Comparison of ENCODE assay signal across 1 cellular context in the genomic region with DNA sequence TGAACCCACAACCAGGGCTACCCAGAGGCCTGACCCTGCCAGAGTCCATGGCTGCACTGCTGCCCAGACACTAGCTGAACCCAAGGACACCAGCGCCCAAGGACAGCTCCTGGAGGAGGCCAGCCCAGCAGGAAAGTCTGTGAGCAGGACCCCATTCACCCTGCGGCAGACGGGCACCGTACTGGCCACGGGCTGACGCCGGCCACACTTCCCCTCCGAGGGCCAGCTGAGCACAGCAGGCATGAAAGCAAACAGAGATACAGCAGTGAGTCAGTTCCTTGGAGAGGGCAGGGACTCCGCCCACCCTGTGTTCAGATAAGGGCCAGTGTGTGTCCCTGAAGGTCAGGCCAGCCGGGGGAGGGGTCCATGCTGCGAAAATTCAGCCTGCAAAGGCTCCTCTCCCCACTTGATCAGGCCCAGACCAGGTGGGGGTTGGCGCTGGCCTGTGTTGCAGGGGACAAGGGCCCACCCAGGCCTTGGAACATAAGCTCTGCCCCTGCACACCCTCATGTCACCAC.
TF ChIP-seq lines count a peak whose summit lies in the region.

No MANE protein-coding gene starts in this region.

TF ChIP-seq in K562, 482 proteins besides CTCF, POLR2A, EP300 and RAD21 (continued from another document and continues in another):
- TF ChIP-seq, protein P1, sequence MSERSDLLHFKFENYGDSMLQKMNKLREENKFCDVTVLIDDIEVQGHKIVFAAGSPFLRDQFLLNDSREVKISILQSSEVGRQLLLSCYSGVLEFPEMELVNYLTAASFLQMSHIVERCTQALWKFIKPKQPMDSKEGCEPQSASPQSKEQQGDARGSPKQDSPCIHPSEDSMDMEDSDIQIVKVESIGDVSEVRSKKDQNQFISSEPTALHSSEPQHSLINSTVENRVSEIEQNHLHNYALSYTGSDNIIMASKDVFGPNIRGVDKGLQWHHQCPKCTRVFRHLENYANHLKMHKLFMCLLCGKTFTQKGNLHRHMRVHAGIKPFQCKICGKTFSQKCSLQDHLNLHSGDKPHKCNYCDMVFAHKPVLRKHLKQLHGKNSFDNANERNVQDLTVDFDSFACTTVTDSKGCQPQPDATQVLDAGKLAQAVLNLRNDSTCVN (CRISPR knock-in tag; IDR thresholded peaks at IDR 0.05): peak; percentile 84; the same call in 1 of the 2 replicates
- no peak for TF ChIP-seq CBX2 (IDR thresholded peaks at IDR 0.05; ENCODE audit: insufficient read depth, low read length, poor library complexity, severe bottlenecking)
- TF ChIP-seq, protein P2, sequence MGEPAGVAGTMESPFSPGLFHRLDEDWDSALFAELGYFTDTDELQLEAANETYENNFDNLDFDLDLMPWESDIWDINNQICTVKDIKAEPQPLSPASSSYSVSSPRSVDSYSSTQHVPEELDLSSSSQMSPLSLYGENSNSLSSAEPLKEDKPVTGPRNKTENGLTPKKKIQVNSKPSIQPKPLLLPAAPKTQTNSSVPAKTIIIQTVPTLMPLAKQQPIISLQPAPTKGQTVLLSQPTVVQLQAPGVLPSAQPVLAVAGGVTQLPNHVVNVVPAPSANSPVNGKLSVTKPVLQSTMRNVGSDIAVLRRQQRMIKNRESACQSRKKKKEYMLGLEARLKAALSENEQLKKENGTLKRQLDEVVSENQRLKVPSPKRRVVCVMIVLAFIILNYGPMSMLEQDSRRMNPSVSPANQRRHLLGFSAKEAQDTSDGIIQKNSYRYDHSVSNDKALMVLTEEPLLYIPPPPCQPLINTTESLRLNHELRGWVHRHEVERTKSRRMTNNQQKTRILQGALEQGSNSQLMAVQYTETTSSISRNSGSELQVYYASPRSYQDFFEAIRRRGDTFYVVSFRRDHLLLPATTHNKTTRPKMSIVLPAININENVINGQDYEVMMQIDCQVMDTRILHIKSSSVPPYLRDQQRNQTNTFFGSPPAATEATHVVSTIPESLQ (CRISPR knock-in tag; IDR thresholded peaks at IDR 0.05): 0 out of 2 replicates have a peak, but pooled peaks have one; percentile 53
- no peak for TF ChIP-seq HMG20A (CRISPR knock-in tag; conservative IDR thresholded peaks at IDR 0.05)
- TF ChIP-seq ZNF41 (CRISPR knock-in tag; conservative IDR thresholded peaks at IDR 0.05): 0 out of 2 replicates have a peak, but pooled peaks have one; percentile 40
- TF ChIP-seq RBM17 (IDR thresholded peaks at IDR 0.05; ENCODE audit: borderline replicate concordance, low read depth, low read length): no peak
- TF ChIP-seq XRCC5 (IDR thresholded peaks at IDR 0.05; ENCODE audit: low read depth, low read length): 0 out of 2 replicates have a peak, but pooled peaks have one; percentile 34
- TF ChIP-seq, protein P3, sequence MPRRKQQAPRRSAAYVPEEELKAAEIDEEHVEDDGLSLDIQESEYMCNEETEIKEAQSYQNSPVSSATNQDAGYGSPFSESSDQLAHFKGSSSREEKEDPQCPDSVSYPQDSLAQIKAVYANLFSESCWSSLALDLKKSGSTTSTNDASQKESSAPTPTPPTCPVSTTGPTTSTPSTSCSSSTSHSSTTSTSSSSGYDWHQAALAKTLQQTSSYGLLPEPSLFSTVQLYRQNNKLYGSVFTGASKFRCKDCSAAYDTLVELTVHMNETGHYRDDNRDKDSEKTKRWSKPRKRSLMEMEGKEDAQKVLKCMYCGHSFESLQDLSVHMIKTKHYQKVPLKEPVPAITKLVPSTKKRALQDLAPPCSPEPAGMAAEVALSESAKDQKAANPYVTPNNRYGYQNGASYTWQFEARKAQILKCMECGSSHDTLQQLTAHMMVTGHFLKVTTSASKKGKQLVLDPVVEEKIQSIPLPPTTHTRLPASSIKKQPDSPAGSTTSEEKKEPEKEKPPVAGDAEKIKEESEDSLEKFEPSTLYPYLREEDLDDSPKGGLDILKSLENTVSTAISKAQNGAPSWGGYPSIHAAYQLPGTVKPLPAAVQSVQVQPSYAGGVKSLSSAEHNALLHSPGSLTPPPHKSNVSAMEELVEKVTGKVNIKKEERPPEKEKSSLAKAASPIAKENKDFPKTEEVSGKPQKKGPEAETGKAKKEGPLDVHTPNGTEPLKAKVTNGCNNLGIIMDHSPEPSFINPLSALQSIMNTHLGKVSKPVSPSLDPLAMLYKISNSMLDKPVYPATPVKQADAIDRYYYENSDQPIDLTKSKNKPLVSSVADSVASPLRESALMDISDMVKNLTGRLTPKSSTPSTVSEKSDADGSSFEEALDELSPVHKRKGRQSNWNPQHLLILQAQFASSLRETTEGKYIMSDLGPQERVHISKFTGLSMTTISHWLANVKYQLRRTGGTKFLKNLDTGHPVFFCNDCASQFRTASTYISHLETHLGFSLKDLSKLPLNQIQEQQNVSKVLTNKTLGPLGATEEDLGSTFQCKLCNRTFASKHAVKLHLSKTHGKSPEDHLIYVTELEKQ (CRISPR knock-in tag; IDR thresholded peaks at IDR 0.05): peak; percentile 28; the same call in 1 of the 2 replicates
- no peak for TF ChIP-seq KAT8 (IDR thresholded peaks at IDR 0.05; ENCODE audit: low read depth)
- TF ChIP-seq HNRNPL (IDR thresholded peaks at IDR 0.05; ENCODE audit: low read depth, low read length): peak; percentile 61; the same call in 1 of the 2 replicates
- peak; percentile 71; the same call in 1 of the 2 replicates for TF ChIP-seq ZNF311 (CRISPR knock-in tag; IDR thresholded peaks at IDR 0.05)
- no peak for TF ChIP-seq PRMT5 (CRISPR knock-in tag; IDR thresholded peaks at IDR 0.05)
- TF ChIP-seq, protein P4, sequence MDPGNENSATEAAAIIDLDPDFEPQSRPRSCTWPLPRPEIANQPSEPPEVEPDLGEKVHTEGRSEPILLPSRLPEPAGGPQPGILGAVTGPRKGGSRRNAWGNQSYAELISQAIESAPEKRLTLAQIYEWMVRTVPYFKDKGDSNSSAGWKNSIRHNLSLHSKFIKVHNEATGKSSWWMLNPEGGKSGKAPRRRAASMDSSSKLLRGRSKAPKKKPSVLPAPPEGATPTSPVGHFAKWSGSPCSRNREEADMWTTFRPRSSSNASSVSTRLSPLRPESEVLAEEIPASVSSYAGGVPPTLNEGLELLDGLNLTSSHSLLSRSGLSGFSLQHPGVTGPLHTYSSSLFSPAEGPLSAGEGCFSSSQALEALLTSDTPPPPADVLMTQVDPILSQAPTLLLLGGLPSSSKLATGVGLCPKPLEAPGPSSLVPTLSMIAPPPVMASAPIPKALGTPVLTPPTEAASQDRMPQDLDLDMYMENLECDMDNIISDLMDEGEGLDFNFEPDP (CRISPR knock-in tag; IDR thresholded peaks at IDR 0.05): peak; percentile 81; the same call in 1 of the 2 replicates
- no peak for TF ChIP-seq ZNF212 (CRISPR knock-in tag; IDR thresholded peaks at IDR 0.05)
- TF ChIP-seq, protein P5, sequence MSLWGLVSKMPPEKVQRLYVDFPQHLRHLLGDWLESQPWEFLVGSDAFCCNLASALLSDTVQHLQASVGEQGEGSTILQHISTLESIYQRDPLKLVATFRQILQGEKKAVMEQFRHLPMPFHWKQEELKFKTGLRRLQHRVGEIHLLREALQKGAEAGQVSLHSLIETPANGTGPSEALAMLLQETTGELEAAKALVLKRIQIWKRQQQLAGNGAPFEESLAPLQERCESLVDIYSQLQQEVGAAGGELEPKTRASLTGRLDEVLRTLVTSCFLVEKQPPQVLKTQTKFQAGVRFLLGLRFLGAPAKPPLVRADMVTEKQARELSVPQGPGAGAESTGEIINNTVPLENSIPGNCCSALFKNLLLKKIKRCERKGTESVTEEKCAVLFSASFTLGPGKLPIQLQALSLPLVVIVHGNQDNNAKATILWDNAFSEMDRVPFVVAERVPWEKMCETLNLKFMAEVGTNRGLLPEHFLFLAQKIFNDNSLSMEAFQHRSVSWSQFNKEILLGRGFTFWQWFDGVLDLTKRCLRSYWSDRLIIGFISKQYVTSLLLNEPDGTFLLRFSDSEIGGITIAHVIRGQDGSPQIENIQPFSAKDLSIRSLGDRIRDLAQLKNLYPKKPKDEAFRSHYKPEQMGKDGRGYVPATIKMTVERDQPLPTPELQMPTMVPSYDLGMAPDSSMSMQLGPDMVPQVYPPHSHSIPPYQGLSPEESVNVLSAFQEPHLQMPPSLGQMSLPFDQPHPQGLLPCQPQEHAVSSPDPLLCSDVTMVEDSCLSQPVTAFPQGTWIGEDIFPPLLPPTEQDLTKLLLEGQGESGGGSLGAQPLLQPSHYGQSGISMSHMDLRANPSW (CRISPR knock-in tag; IDR thresholded peaks at IDR 0.05): no peak
- no peak for TF ChIP-seq EZH2 (IDR thresholded peaks at IDR 0.05; ENCODE audit: borderline replicate concordance, low read depth, low read length)
- no peak for TF ChIP-seq NR2C2 (CRISPR knock-in tag; IDR thresholded peaks at IDR 0.05)
- TF ChIP-seq NR2C2 (tag; IDR thresholded peaks at IDR 0.05): peak; percentile 56
- TF ChIP-seq NFE2 (IDR thresholded peaks at IDR 0.05; ENCODE audit: low read depth): peak; percentile 77
- no peak for TF ChIP-seq HNRNPUL1 (IDR thresholded peaks at IDR 0.05; ENCODE audit: low read length)
- peak; percentile 40 for TF ChIP-seq POLR2B (IDR thresholded peaks at IDR 0.05; ENCODE audit: low read depth, partially characterized antibody)
- TF ChIP-seq BACH1 (tag; IDR thresholded peaks at IDR 0.05): no peak
- TF ChIP-seq RCOR1 (IDR thresholded peaks at IDR 0.05; ENCODE audit: borderline replicate concordance in 1 of 2, low read depth in 2 of 2, low read length in 2 of 2): peak in 1 of 2 experiments; percentile 59; a peak in 2 of 4 replicates
- TF ChIP-seq, protein P6, sequence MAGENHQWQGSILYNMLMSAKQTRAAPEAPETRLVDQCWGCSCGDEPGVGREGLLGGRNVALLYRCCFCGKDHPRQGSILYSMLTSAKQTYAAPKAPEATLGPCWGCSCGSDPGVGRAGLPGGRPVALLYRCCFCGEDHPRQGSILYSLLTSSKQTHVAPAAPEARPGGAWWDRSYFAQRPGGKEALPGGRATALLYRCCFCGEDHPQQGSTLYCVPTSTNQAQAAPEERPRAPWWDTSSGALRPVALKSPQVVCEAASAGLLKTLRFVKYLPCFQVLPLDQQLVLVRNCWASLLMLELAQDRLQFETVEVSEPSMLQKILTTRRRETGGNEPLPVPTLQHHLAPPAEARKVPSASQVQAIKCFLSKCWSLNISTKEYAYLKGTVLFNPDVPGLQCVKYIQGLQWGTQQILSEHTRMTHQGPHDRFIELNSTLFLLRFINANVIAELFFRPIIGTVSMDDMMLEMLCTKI (IDR thresholded peaks at IDR 0.05; ENCODE audit: partially characterized antibody): no peak
- peak; percentile 93 for TF ChIP-seq SMARCE1 (IDR thresholded peaks at IDR 0.05)
- TF ChIP-seq MYC (IDR thresholded peaks at IDR 0.05; ENCODE audit: low read depth, low read length): peak; percentile 36; the same call in 1 of the 2 replicates
- no peak for TF ChIP-seq MYC (CRISPR knock-in tag; IDR thresholded peaks at IDR 0.05; ENCODE audit: borderline replicate concordance, low read depth)
- TF ChIP-seq CBFA2T3 (IDR thresholded peaks at IDR 0.05): peak; percentile 75
- peak; percentile 39 for TF ChIP-seq ZFP36 (IDR thresholded peaks at IDR 0.05; ENCODE audit: low read depth, low read length, partially characterized antibody)
- TF ChIP-seq, protein P7, sequence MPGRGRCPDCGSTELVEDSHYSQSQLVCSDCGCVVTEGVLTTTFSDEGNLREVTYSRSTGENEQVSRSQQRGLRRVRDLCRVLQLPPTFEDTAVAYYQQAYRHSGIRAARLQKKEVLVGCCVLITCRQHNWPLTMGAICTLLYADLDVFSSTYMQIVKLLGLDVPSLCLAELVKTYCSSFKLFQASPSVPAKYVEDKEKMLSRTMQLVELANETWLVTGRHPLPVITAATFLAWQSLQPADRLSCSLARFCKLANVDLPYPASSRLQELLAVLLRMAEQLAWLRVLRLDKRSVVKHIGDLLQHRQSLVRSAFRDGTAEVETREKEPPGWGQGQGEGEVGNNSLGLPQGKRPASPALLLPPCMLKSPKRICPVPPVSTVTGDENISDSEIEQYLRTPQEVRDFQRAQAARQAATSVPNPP (IDR thresholded peaks at IDR 0.05; ENCODE audit: borderline replicate concordance, insufficient read depth, insufficient read length): no peak
- peak; percentile 79 for TF ChIP-seq CREM (IDR thresholded peaks at IDR 0.05; ENCODE audit: low read depth)
- TF ChIP-seq ZNF174 (CRISPR knock-in tag; IDR thresholded peaks at IDR 0.05): no peak
- no peak for TF ChIP-seq ZNF77 (CRISPR knock-in tag; IDR thresholded peaks at IDR 0.05)
- TF ChIP-seq, protein P8, sequence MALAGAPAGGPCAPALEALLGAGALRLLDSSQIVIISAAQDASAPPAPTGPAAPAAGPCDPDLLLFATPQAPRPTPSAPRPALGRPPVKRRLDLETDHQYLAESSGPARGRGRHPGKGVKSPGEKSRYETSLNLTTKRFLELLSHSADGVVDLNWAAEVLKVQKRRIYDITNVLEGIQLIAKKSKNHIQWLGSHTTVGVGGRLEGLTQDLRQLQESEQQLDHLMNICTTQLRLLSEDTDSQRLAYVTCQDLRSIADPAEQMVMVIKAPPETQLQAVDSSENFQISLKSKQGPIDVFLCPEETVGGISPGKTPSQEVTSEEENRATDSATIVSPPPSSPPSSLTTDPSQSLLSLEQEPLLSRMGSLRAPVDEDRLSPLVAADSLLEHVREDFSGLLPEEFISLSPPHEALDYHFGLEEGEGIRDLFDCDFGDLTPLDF (CRISPR knock-in tag; IDR thresholded peaks at IDR 0.05): no peak; the same call in 1 of the 2 replicates
- TF ChIP-seq, protein P9, sequence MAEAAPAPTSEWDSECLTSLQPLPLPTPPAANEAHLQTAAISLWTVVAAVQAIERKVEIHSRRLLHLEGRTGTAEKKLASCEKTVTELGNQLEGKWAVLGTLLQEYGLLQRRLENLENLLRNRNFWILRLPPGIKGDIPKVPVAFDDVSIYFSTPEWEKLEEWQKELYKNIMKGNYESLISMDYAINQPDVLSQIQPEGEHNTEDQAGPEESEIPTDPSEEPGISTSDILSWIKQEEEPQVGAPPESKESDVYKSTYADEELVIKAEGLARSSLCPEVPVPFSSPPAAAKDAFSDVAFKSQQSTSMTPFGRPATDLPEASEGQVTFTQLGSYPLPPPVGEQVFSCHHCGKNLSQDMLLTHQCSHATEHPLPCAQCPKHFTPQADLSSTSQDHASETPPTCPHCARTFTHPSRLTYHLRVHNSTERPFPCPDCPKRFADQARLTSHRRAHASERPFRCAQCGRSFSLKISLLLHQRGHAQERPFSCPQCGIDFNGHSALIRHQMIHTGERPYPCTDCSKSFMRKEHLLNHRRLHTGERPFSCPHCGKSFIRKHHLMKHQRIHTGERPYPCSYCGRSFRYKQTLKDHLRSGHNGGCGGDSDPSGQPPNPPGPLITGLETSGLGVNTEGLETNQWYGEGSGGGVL (CRISPR knock-in tag; IDR thresholded peaks at IDR 0.05): no peak
- TF ChIP-seq, protein P10, sequence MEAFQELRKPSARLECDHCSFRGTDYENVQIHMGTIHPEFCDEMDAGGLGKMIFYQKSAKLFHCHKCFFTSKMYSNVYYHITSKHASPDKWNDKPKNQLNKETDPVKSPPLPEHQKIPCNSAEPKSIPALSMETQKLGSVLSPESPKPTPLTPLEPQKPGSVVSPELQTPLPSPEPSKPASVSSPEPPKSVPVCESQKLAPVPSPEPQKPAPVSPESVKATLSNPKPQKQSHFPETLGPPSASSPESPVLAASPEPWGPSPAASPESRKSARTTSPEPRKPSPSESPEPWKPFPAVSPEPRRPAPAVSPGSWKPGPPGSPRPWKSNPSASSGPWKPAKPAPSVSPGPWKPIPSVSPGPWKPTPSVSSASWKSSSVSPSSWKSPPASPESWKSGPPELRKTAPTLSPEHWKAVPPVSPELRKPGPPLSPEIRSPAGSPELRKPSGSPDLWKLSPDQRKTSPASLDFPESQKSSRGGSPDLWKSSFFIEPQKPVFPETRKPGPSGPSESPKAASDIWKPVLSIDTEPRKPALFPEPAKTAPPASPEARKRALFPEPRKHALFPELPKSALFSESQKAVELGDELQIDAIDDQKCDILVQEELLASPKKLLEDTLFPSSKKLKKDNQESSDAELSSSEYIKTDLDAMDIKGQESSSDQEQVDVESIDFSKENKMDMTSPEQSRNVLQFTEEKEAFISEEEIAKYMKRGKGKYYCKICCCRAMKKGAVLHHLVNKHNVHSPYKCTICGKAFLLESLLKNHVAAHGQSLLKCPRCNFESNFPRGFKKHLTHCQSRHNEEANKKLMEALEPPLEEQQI (IDR thresholded peaks at IDR 0.05): no peak
- TF ChIP-seq BDP1 (IDR thresholded peaks at IDR 0.05; ENCODE audit: insufficient read depth, insufficient read length): no peak
